In genomic region chr1:17070163-17070525, GRCh38 we compare ENCODE assay signal across 34 cellular contexts. TPM values are rescaled to one million over a fixed set of nuclear protein-coding genes. Genes with fewer than 3 reads are reported as not detected.
"Had no signal": no experiment of that assay in that cellular context is flagged by ENCODE, and none has a peak within 500 bp of the region (broad histone marks: within the 10 kb centered on the region; RNA-seq: fewer than 3 reads in every experiment).

No MANE protein-coding gene starts in this region.

- H3K4me1 Mint-ChIP-seq: activated B cell treated with CpG ODN at 0.5 μM for 24 hours; activated T-helper 17 cell treated with anti-CD3 and anti-CD28 coated beads, Interleukin-2, amount 50 U/mL, for 72 hours; brain; endodermal cell had no signal

- H3K4me3 Mint-ChIP-seq: activated B cell treated with CpG ODN at 0.5 μM for 24 hours; activated CD8-positive, alpha-beta T cell treated with anti-CD3 and anti-CD28 coated beads for 36 hours; activated naive CD8-positive, alpha-beta T cell; activated T-cell treated with anti-CD3 and anti-CD28 coated beads, Interleukin-2, amount 50 U/mL, for 4 hours; activated T-helper 17 cell treated with anti-CD3 and anti-CD28 coated beads, Interleukin-2, amount 50 U/mL, for 72 hours; brain; dendritic cell treated with granulocyte-macrophage colony-stimulating factor and Interleukin-4, amounts not matched to agents 40 ng/mL and 50 ng/mL, for 4 days; endodermal cell had no signal

- H3K27me3 ChIP-seq: breast epithelium, cardiac muscle cell, dorsolateral prefrontal cortex, heart left ventricle had no signal

- FAIRE-seq: frontal cortex, TTC549 had no signal

- H3K36me3 ChIP-seq: breast epithelium, cardiac muscle cell, heart left ventricle had no signal

- DNase-seq: activated B cell treated with CpG ODN at 0.5 μM for 24 hours; activated CD4-positive, alpha-beta T cell treated with anti-CD3 and anti-CD28 coated beads for 48 hours; activated CD4-positive, alpha-beta T cell treated with anti-CD3 and anti-CD28 coated beads, Interleukin-2, amount 50 U/mL, for 1 hour; activated CD4-positive, alpha-beta T cell treated with anti-CD3 and anti-CD28 coated beads, Interleukin-2, amount 50 U/mL, for 48 hours; activated CD8-positive, alpha-beta memory T cell treated with anti-CD3 and anti-CD28 coated beads for 24 hours; activated CD8-positive, alpha-beta T cell treated with anti-CD3 and anti-CD28 coated beads for 36 hours; activated effector memory CD4-positive, alpha-beta T cell treated with Interleukin-2 at 50 U/mL for 16 hours; activated gamma-delta T cell treated with Interleukin-2 at 50 U/mL for 16 hours; activated naive CD4-positive, alpha-beta T cell treated with anti-CD3 and anti-CD28 coated beads, Interleukin-2, amount 50 U/mL, for 16 hours; activated naive CD4-positive, alpha-beta T cell treated with Interleukin-2 at 50 U/mL for 16 hours; activated T-cell treated with anti-CD3 and anti-CD28 coated beads, Interleukin-2, amount 50 U/mL, for 4 hours; amniotic stem cell; anterior cingulate cortex; central memory CD4-positive, alpha-beta T cell; cerebellar nuclear complex; dorsolateral prefrontal cortex; effector memory CD4-positive, alpha-beta T cell; endodermal cell; foreskin fibroblast; heart left ventricle; T-helper 2 cell had no signal

- H3K9me3 Mint-ChIP-seq: activated B cell treated with CpG ODN at 0.5 μM for 24 hours; activated CD8-positive, alpha-beta T cell treated with anti-CD3 and anti-CD28 coated beads for 36 hours; activated T-cell treated with anti-CD3 and anti-CD28 coated beads, Interleukin-2, amount 50 U/mL, for 4 hours; activated T-helper 17 cell treated with anti-CD3 and anti-CD28 coated beads, Interleukin-2, amount 50 U/mL, for 72 hours; dendritic cell treated with granulocyte-macrophage colony-stimulating factor and Interleukin-4, amounts not matched to agents 40 ng/mL and 50 ng/mL, for 4 days had no signal

- H3K27ac Mint-ChIP-seq: activated B cell treated with CpG ODN at 0.5 μM for 24 hours; activated CD8-positive, alpha-beta T cell treated with anti-CD3 and anti-CD28 coated beads for 36 hours; activated naive CD8-positive, alpha-beta T cell; activated T-helper 17 cell treated with anti-CD3 and anti-CD28 coated beads, Interleukin-2, amount 50 U/mL, for 72 hours; brain; dendritic cell treated with granulocyte-macrophage colony-stimulating factor and Interleukin-4, amounts not matched to agents 40 ng/mL and 50 ng/mL, for 4 days; endodermal cell had no signal

- H3K27ac ChIP-seq: breast epithelium, cardiac muscle cell, coronary artery, heart left ventricle, VCaP had no signal

- H3K27me3 Mint-ChIP-seq: activated B cell treated with CpG ODN at 0.5 μM for 24 hours; activated CD8-positive, alpha-beta T cell treated with anti-CD3 and anti-CD28 coated beads for 36 hours; activated naive CD8-positive, alpha-beta T cell; dendritic cell treated with granulocyte-macrophage colony-stimulating factor and Interleukin-4, amounts not matched to agents 40 ng/mL and 50 ng/mL, for 4 days had no signal

- H3K4me1 ChIP-seq: breast epithelium, heart left ventricle had no signal

- H3K4me3 ChIP-seq: breast epithelium, cardiac muscle cell, coronary artery, dorsolateral prefrontal cortex, heart left ventricle had no signal

- ATAC-seq: activated CD4-positive, CD25-positive, alpha-beta regulatory T cell treated with anti-CD3 and anti-CD28 coated beads, Interleukin-2, amount 50 U/mL, for 24 hours; activated CD8-positive, alpha-beta T cell treated with anti-CD3 and anti-CD28 coated beads for 36 hours; activated T-cell treated with anti-CD3 and anti-CD28 coated beads, Interleukin-2, amount 50 U/mL, for 4 hours; activated T-helper 17 cell treated with anti-CD3 and anti-CD28 coated beads, Interleukin-2, amount 50 U/mL, for 72 hours; esophagus mucosa had no signal

RNA-seq across cellular contexts. Expression of gene PADI2, which starts 49.1 kb away (rescaled TPM):
- total RNA-seq: activated CD8-positive, alpha-beta T cell treated with anti-CD3 and anti-CD28 coated beads for 36 hours; T-helper 1 cell treated with Interleukin-12 subunit alpha and Interleukin-12 subunit beta and Interleukin-4 antibody, amounts not matched to agents 30 ng/mL and 1 ng/mL, for 36 hours had no signal
